14 cellular contexts compared by ENCODE assay signal in genomic region chr5:88861213-88861612, GRCh38. TPM values are rescaled to one million over a fixed set of nuclear protein-coding genes. Genes with fewer than 3 reads are reported as not detected.
DNase-seq lines count a peak whose midpoint lies in the region; ATAC-seq and TF ChIP-seq lines count a peak whose summit lies in the region.
"Had no signal": no experiment of that assay in that cellular context is flagged by ENCODE, and none has a peak within 500 bp of the region (broad histone marks: within the 10 kb centered on the region; RNA-seq: fewer than 3 reads in every experiment).

No MANE protein-coding gene starts in this region.

- H3K9me3 ChIP-seq in left ventricle myocardium inferior (replicated peaks), result peaks cover 3% of the 10 kb centered on the region
- H3K9me3 ChIP-seq in psoas muscle, result no peaks in the 10 kb centered on the region
- H3K9me3 ChIP-seq: Peyer's patch had no signal

- H3K4me3 ChIP-seq in left ventricle myocardium inferior (no peak overlapping the region), psoas muscle (no peak overlapping the region)
- H3K4me3 ChIP-seq: Peyer's patch had no signal

- H3K27me3 ChIP-seq in left ventricle myocardium inferior (ENCODE audit: low read depth) (no peaks in the 10 kb centered on the region), psoas muscle (ENCODE audit: insufficient read depth in 3 of 3, low read length in 2 of 3) (no peaks in the 10 kb centered on the region)
- H3K27me3 ChIP-seq: Peyer's patch had no signal

- intact Hi-C loops in left ventricle myocardium inferior (cut with micrococcal nuclease), result no loop called here
- intact Hi-C loops in left ventricle myocardium superior (cut with micrococcal nuclease), result no loop called here
- intact Hi-C loops in psoas muscle (cut with DNase I), result no loop called here

- ATAC-seq in left ventricle myocardium superior (no peak), esophagus mucosa (peak; percentile 25), psoas muscle (no peak), HG03039 (IDR thresholded peaks at IDR 0.05; ENCODE audit: unreplicated experiment) (no peak)

- DNase-seq in left ventricle myocardium inferior, result no peak
- DNase-seq in left ventricle myocardium superior, result no peak
- DNase-seq in psoas muscle, result no peak
- DNase-seq in HCEC 1CT, result no peak
- DNase-seq in stimulated activated CD4-positive, alpha-beta T cell treated with anti-CD3 and anti-CD28 coated beads, Interleukin-15, amount 100 ng/mL, for 24 hours, result no peak
- no peak for DNase-seq in SIG-M5 (lab: John Stamatoyannopoulos, UW)
- DNase-seq: COR-L47, H7, NCI-H1417 treated with DMSO at 0.1 percent for 48 hours, NCI-H2029, NCI-H510A, Peyer's patch had no signal

- WGBS in psoas muscle, 3 donors, result 75 to 84% (median 81%) methylated on average over 2 of the region's 2 CpGs

- peaks cover 37% of the 10 kb centered on the region for H3K4me1 ChIP-seq in left ventricle myocardium inferior
- H3K4me1 ChIP-seq in psoas muscle, result peaks cover 46% of the 10 kb centered on the region
- H3K4me1 ChIP-seq: Peyer's patch had no signal

- H3K36me3 ChIP-seq in left ventricle myocardium inferior (peaks cover 39% of the 10 kb centered on the region), psoas muscle (ENCODE audit: insufficient read depth in 1 of 2, low read depth in 1 of 2) (peaks cover 0 to 64% of the 10 kb centered on the region in 2 donors)
- H3K36me3 ChIP-seq: Peyer's patch had no signal

- peak overlapping the region; percentile 11 for H3K27ac ChIP-seq in left ventricle myocardium inferior (replicated peaks)
- peak overlapping the region; percentile 47 for H3K27ac ChIP-seq in psoas muscle
- H3K27ac ChIP-seq: Peyer's patch had no signal

- no peak for TF ChIP-seq CTCF in left ventricle myocardium inferior (IDR thresholded peaks at IDR 0.05; ENCODE audit: borderline replicate concordance)
- no peak for TF ChIP-seq CTCF in psoas muscle (IDR thresholded peaks at IDR 0.05)

RNA-seq across cellular contexts. Expression of gene MEF2C, which starts 21.8 kb away (rescaled TPM):
- total RNA-seq in left ventricle myocardium inferior (54.2 TPM), left ventricle myocardium superior (51.4 TPM), esophagus mucosa (4.5 TPM), psoas muscle (100 to 1,000 TPM; 148 to 530 (median 257) TPM)
- 10 to 100 TPM in 2 of 3 donors, 1 to 10 TPM in 1; 9.3 to 96.4 (median 32.0) TPM for polyA plus RNA-seq in psoas muscle
